Comparison of ENCODE assay signal across 1 cellular context in genomic region chr3:172362583-172362982, GRCh38.
TF ChIP-seq lines count a peak whose summit lies in the region.

No MANE protein-coding gene starts in this region.

TF ChIP-seq in IMR-90, 13 proteins besides CTCF, POLR2A, EP300 and RAD21 (continued from another document):
- TF ChIP-seq ELK1 (IDR thresholded peaks at IDR 0.05; ENCODE audit: borderline replicate concordance, low read depth, low read length) (no peak), CHD1 (IDR thresholded peaks at IDR 0.05; ENCODE audit: low read depth, low read length) (no peak), SMC3 (IDR thresholded peaks at IDR 0.05; ENCODE audit: low read depth, low read length) (no peak), RFX5 (IDR thresholded peaks at IDR 0.05; ENCODE audit: low read depth, low read length) (no peak), BHLHE40 (IDR thresholded peaks at IDR 0.05; ENCODE audit: low read depth, low read length) (no peak), MXI1 (IDR thresholded peaks at IDR 0.05; ENCODE audit: borderline replicate concordance, low read depth, low read length) (no peak)
